Comparison of ENCODE assay signal across 24 cellular contexts in the genomic region with DNA sequence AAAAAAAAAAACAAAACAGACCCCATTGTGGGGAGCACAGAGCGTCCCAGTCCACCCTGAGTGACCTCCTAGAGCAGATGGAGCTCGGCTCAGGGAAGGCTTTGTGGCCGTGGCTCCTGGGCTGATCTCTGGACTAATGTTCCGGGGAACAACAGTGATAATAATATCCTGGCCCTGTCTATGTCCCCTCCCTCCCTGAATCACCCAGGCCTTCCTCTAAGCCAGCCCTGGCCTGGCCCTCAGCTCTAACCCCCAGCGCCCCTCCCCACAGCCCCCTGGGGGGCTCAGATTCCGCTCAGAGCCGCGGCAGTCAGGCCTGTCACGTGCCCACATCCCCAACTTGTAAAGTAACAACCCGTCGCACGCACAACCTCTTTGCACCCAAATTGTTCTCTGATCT.
"Had no signal": no experiment of that assay in that cellular context is flagged by ENCODE, and none has a peak within 500 bp of the region (broad histone marks: within the 10 kb centered on the region; RNA-seq: fewer than 3 reads in every experiment).

No MANE protein-coding gene starts in this region.

- H3K4me3 ChIP-seq: dorsolateral prefrontal cortex, gastrocnemius medialis, heart left ventricle, hepatocyte, left lung, mucosa of descending colon, right atrium auricular region, smooth muscle cell, suprapubic skin, transverse colon, vagina had no signal

- H3K36me3 ChIP-seq: gastrocnemius medialis, heart left ventricle, left lung, right atrium auricular region, suprapubic skin, transverse colon, vagina had no signal

- H3K9ac ChIP-seq: parathyroid adenoma had no signal

- H3K27ac ChIP-seq: dorsolateral prefrontal cortex, epithelial cell of prostate, gastrocnemius medialis, heart left ventricle, hepatocyte, left lung, parathyroid adenoma, right atrium auricular region, suprapubic skin, transverse colon, vagina had no signal

- H2AFZ ChIP-seq: hepatocyte, parathyroid adenoma had no signal

- H3K4me2 ChIP-seq: hepatocyte, smooth muscle cell had no signal

- DNase-seq: dorsolateral prefrontal cortex; effector CD4-positive, alpha-beta T cell; foreskin fibroblast; gastrocnemius medialis; heart left ventricle; left cardiac atrium; left lung; mesenchymal stem cell; naive B cell; stimulated activated CD4-positive, alpha-beta T cell treated with anti-CD3 and anti-CD28 coated beads, Interleukin-12 subunit alpha, Interleukin-12 subunit beta, amount 100 ng/mL, for 4 hours; stimulated activated CD4-positive, alpha-beta T cell treated with anti-CD3 and anti-CD28 coated beads, Interleukin-1b, Interleukin-23, amount 100 ng/mL, for 48 hours; stimulated activated CD4-positive, alpha-beta T cell treated with anti-CD3 and anti-CD28 coated beads, Interleukin-4, amount 100 ng/mL, for 1 hour; stimulated activated CD8-positive, alpha-beta memory T cell treated with anti-CD3 and anti-CD28 coated beads, Interleukin-4, amount 100 ng/mL, for 48 hours; stimulated activated naive CD4-positive, alpha-beta T cell; stimulated activated naive CD8-positive, alpha-beta T cell treated with anti-CD3 and anti-CD28 coated beads, Interleukin-15, amount 100 ng/mL, for 72 hours; transverse colon had no signal

- H3K4me1 ChIP-seq: gastrocnemius medialis, parathyroid adenoma had no signal

- H3K9me3 ChIP-seq: gastrocnemius medialis, heart left ventricle, left lung, mucosa of descending colon, right atrium auricular region, suprapubic skin, transverse colon, vagina had no signal
